Comparison of ENCODE assay signal across 7 cellular contexts in genomic region chr17:42366176-42367023, GRCh38. TPM values are rescaled to one million over a fixed set of nuclear protein-coding genes. Genes with fewer than 3 reads are reported as not detected.
A peak's percentile ranks its signal among the peaks of the same experiment; 100 is the strongest.
DNase-seq lines count a peak whose midpoint lies in the region; ATAC-seq and TF ChIP-seq lines count a peak whose summit lies in the region.
"Not testable (repeated sequence)": the region's sequence is repeated elsewhere in the genome, so short reads cannot be mapped to it uniquely, and the experiment has no call there.

No MANE protein-coding gene starts in this region.

- H3K4me1 Mint-ChIP-seq in CD8-positive, alpha-beta T cell (ENCODE audit: low read depth), result peaks cover 72% of the 10 kb centered on the region
- H3K4me1 Mint-ChIP-seq in activated CD4-positive, alpha-beta T cell treated with anti-CD3 and anti-CD28 coated beads, Interleukin-2, amount 10 ng/mL, durations not matched to agents 24 days and 14 days, result peaks cover 71% of the 10 kb centered on the region

- not testable (repeated sequence) for H3K27me3 Mint-ChIP-seq in CD8-positive, alpha-beta T cell (ENCODE audit: low read depth); activated CD4-positive, alpha-beta T cell treated with anti-CD3 and anti-CD28 coated beads, Interleukin-2, amount 10 ng/mL, durations not matched to agents 24 days and 14 days

- TF ChIP-seq POLR2A in adrenal gland (IDR thresholded peaks at IDR 0.05); gastrocnemius medialis (IDR thresholded peaks at IDR 0.05): not testable (repeated sequence)

- POLR2A ChIA-PET in CD8-positive, alpha-beta T cell (lab: Charles Lee), result interaction anchor here (0.6 to 3.6 kb wide), 2 partner anchors 23 to 1733 kb away, joined by 7 to 13 read pairs; partner anchors contain the start of gene STAT3

- not testable (repeated sequence) for ATAC-seq in CD8-positive, alpha-beta T cell; gastrocnemius medialis
- peak; percentile 33 to 71 for ATAC-seq in lower lobe of right lung

- intact Hi-C loops in CD8-positive, alpha-beta T cell (cut with DNase I, micrococcal nuclease); activated CD4-positive, alpha-beta T cell treated with anti-CD3 and anti-CD28 coated beads, Interleukin-2, amount 10 ng/mL, durations not matched to agents 24 days and 14 days (cut with micrococcal nuclease); adrenal gland (cut with DNase I); lower lobe of right lung (cut with DNase I); gastrocnemius medialis (cut with DNase I; ENCODE audit: low total_unique reads): not testable (repeated sequence)

- H3K27ac ChIP-seq in CD8-positive, alpha-beta T cell (ENCODE audit: low read depth, low read length), result not testable (repeated sequence)
- H3K27ac ChIP-seq in adrenal gland, result peak overlapping the region in 3 of 5 donors; percentile 41 to 89 (median 46)
- H3K27ac ChIP-seq in cardiac muscle cell, result peak overlapping the region; percentile 51
- peak overlapping the region; percentile 59 for H3K27ac ChIP-seq in lower lobe of right lung
- peak overlapping the region in 3 of 4 donors; percentile 1 to 28 (median 18) for H3K27ac ChIP-seq in gastrocnemius medialis

- in situ Hi-C loops in gastrocnemius medialis (cut with MboI; ENCODE audit: low sequenced_read_pairs in 4 of 4), result not testable (repeated sequence)

- H3K27ac Mint-ChIP-seq in CD8-positive, alpha-beta T cell, result peak overlapping the region; percentile 37
- H3K27ac Mint-ChIP-seq in activated CD4-positive, alpha-beta T cell treated with anti-CD3 and anti-CD28 coated beads, Interleukin-2, amount 10 ng/mL, durations not matched to agents 24 days and 14 days, result peak overlapping the region; percentile 66

- H3K4me1 ChIP-seq in CD8-positive, alpha-beta T cell (ENCODE audit: insufficient read depth, low read length), result peaks cover 51% of the 10 kb centered on the region
- H3K4me1 ChIP-seq in adrenal gland (replicated peaks in 1 of 2), result peaks cover 31 to 72% of the 10 kb centered on the region in 2 donors
- peaks cover 23% of the 10 kb centered on the region for H3K4me1 ChIP-seq in cardiac muscle cell (ENCODE audit: low read depth)
- H3K4me1 ChIP-seq in lower lobe of right lung, result peaks cover 79% of the 10 kb centered on the region
- H3K4me1 ChIP-seq in gastrocnemius medialis, result peaks cover 46 to 66% of the 10 kb centered on the region in 2 donors

- not testable (repeated sequence) for H3K27me3 ChIP-seq in CD8-positive, alpha-beta T cell (ENCODE audit: insufficient read depth, low read length); adrenal gland; cardiac muscle cell; lower lobe of right lung (ENCODE audit: low read depth); gastrocnemius medialis

- not testable (repeated sequence) for DNase-seq in CD8-positive, alpha-beta T cell; activated CD4-positive, alpha-beta T cell treated with anti-CD3 and anti-CD28 coated beads, Interleukin-2, amount 10 ng/mL, durations not matched to agents 24 days and 14 days; cardiac muscle cell (ENCODE audit: low read depth in 1 of 2, low spot score in 1 of 2); gastrocnemius medialis
- DNase-seq in NCI-H82 (lab: John Stamatoyannopoulos, UW) (peak; percentile 72), adrenal gland (peak in 1 of 7 donors; percentile 39), lower lobe of right lung (peak; percentile 74)

- CTCF ChIA-PET in CD8-positive, alpha-beta T cell (lab: Charles Lee), result interaction anchor here (0.7 kb wide), 1 partner anchor 172 kb away, joined by 4 read pairs; no protein-coding TSS in a partner anchor

- not testable (repeated sequence) for TF ChIP-seq CTCF in CD8-positive, alpha-beta T cell (IDR thresholded peaks at IDR 0.05); adrenal gland (IDR thresholded peaks at IDR 0.05); cardiac muscle cell (IDR thresholded peaks at IDR 0.05; ENCODE audit: low read depth, low read length); lower lobe of right lung (IDR thresholded peaks at IDR 0.05); gastrocnemius medialis (IDR thresholded peaks at IDR 0.05 in 4 of 5, conservative IDR thresholded peaks at IDR 0.05 in 1 of 5)

- not testable (repeated sequence) for H3K4me3 Mint-ChIP-seq in CD8-positive, alpha-beta T cell
- H3K4me3 Mint-ChIP-seq in activated CD4-positive, alpha-beta T cell treated with anti-CD3 and anti-CD28 coated beads, Interleukin-2, amount 10 ng/mL, durations not matched to agents 24 days and 14 days, result peak overlapping the region; percentile 4

- WGBS in adrenal gland, 4 donors, result 76 to 80% (median 80%) methylated on average over 13 of the region's 13 CpGs

- not testable (repeated sequence) for H3K9me3 Mint-ChIP-seq in CD8-positive, alpha-beta T cell
- peaks cover 16% of the 10 kb centered on the region for H3K9me3 Mint-ChIP-seq in activated CD4-positive, alpha-beta T cell treated with anti-CD3 and anti-CD28 coated beads, Interleukin-2, amount 10 ng/mL, durations not matched to agents 24 days and 14 days

- not testable (repeated sequence) for H3K4me3 ChIP-seq in CD8-positive, alpha-beta T cell (ENCODE audit: low read depth, low read length); adrenal gland; cardiac muscle cell; gastrocnemius medialis
- peak overlapping the region; percentile 20 for H3K4me3 ChIP-seq in lower lobe of right lung

- not testable (repeated sequence) for H3K9me3 ChIP-seq in CD8-positive, alpha-beta T cell (ENCODE audit: low read length); adrenal gland (replicated peaks in 1 of 3); cardiac muscle cell (ENCODE audit: low read depth); lower lobe of right lung; gastrocnemius medialis

- H3K36me3 ChIP-seq in CD8-positive, alpha-beta T cell (ENCODE audit: insufficient read depth, low read length); adrenal gland (replicated peaks in 1 of 2); cardiac muscle cell; lower lobe of right lung; gastrocnemius medialis: not testable (repeated sequence)

- H3K36me3 Mint-ChIP-seq in CD8-positive, alpha-beta T cell, result peaks cover 37% of the 10 kb centered on the region
- H3K36me3 Mint-ChIP-seq in activated CD4-positive, alpha-beta T cell treated with anti-CD3 and anti-CD28 coated beads, Interleukin-2, amount 10 ng/mL, durations not matched to agents 24 days and 14 days (ENCODE audit: low read depth), result peaks cover 59% of the 10 kb centered on the region

RNA-seq across cellular contexts. Expression of gene STAT3, which starts 21.8 kb away (rescaled TPM):
- 100 to 1,000 TPM; 338 to 343 TPM for total RNA-seq in CD8-positive, alpha-beta T cell
- 252 and 258 TPM in 2 replicates for total RNA-seq in activated CD4-positive, alpha-beta T cell treated with anti-CD3 and anti-CD28 coated beads, Interleukin-2, amount 10 ng/mL, durations not matched to agents 24 days and 14 days
- 100 to 1,000 TPM; 132 to 282 (median 196) TPM for total RNA-seq in adrenal gland
- polyA plus RNA-seq in adrenal gland, result 100 to 1,000 TPM in 1 of 3 donors, 10 to 100 TPM in 2; 49.0 to 132 (median 49.3) TPM
- 82.1 and 87.8 TPM in 2 replicates for total RNA-seq in cardiac muscle cell
- 82.7 and 102 TPM in 2 replicates for polyA plus RNA-seq in cardiac muscle cell
- 278 TPM for total RNA-seq in lower lobe of right lung
- total RNA-seq in gastrocnemius medialis, result 100 to 1,000 TPM in 3 of 4 donors, 10 to 100 TPM in 1; 88.4 to 203 (median 130) TPM

RNA-seq across cellular contexts. Expression of gene CAVIN1, which starts 56.7 kb away (rescaled TPM):
- total RNA-seq in CD8-positive, alpha-beta T cell, result not detected
- total RNA-seq in activated CD4-positive, alpha-beta T cell treated with anti-CD3 and anti-CD28 coated beads, Interleukin-2, amount 10 ng/mL, durations not matched to agents 24 days and 14 days, result 2.4 and 2.7 TPM in 2 replicates
- total RNA-seq in adrenal gland, result 100 to 1,000 TPM in 7 of 8 donors, 10 to 100 TPM in 1; 62.0 to 206 (median 162) TPM
- polyA plus RNA-seq in adrenal gland, result 100 to 1,000 TPM in 1 of 3 donors, 10 to 100 TPM in 2; 37.0 to 103 (median 79.8) TPM
- 47.7 and 72.3 TPM in 2 replicates for total RNA-seq in cardiac muscle cell
- polyA plus RNA-seq in cardiac muscle cell, result 40.0 and 61.3 TPM in 2 replicates
- 269 TPM for total RNA-seq in lower lobe of right lung
- 100 to 1,000 TPM in 3 of 4 donors, 10 to 100 TPM in 1; 64.9 to 137 (median 125) TPM for total RNA-seq in gastrocnemius medialis

Comparison
In these comparisons a context has a peak if more than half of its experiments do, and no peak if none do; other contexts are left out.
1. RNA of gene CAVIN1, which starts 56.7 kb away (total RNA-seq): 269 TPM in lower lobe of right lung (single experiment), 62.0 to 206 TPM in adrenal gland, 64.9 to 137 TPM in gastrocnemius medialis and 47.7 to 72.3 TPM in cardiac muscle cell; 2.4 to 2.7 TPM in activated CD4-positive, alpha-beta T cell treated with anti-CD3 and anti-CD28 coated beads, Interleukin-2, amount 10 ng/mL, durations not matched to agents 24 days and 14 days and not detected in CD8-positive, alpha-beta T cell; every median in the first group is over 10 times any median in the second.